In genomic region chr11:103805688-103806009, GRCh38 we compare ENCODE assay signal across 1 cellular context.
TF ChIP-seq lines count a peak whose summit lies in the region.

No MANE protein-coding gene starts in this region.

TF ChIP-seq in SK-N-SH treated with all-trans-retinoic acid at 6 μM for 48 hours, 23 proteins besides CTCF, POLR2A, EP300 and RAD21 (continued from another document):
- no peak for TF ChIP-seq CSRNP3 (CRISPR knock-in tag; IDR thresholded peaks at IDR 0.05)
- TF ChIP-seq ZNF70 (CRISPR knock-in tag; IDR thresholded peaks at IDR 0.05) = no peak
- TF ChIP-seq, protein P1, sequence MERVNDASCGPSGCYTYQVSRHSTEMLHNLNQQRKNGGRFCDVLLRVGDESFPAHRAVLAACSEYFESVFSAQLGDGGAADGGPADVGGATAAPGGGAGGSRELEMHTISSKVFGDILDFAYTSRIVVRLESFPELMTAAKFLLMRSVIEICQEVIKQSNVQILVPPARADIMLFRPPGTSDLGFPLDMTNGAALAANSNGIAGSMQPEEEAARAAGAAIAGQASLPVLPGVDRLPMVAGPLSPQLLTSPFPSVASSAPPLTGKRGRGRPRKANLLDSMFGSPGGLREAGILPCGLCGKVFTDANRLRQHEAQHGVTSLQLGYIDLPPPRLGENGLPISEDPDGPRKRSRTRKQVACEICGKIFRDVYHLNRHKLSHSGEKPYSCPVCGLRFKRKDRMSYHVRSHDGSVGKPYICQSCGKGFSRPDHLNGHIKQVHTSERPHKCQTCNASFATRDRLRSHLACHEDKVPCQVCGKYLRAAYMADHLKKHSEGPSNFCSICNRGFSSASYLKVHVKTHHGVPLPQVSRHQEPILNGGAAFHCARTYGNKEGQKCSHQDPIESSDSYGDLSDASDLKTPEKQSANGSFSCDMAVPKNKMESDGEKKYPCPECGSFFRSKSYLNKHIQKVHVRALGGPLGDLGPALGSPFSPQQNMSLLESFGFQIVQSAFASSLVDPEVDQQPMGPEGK (CRISPR knock-in tag; IDR thresholded peaks at IDR 0.05; ENCODE audit: borderline replicate concordance) = no peak
- no peak for TF ChIP-seq OSR1 (CRISPR knock-in tag; IDR thresholded peaks at IDR 0.05)
- TF ChIP-seq CSDC2 (CRISPR knock-in tag; IDR thresholded peaks at IDR 0.05) = no peak
- no peak for TF ChIP-seq TCF4 (CRISPR knock-in tag; IDR thresholded peaks at IDR 0.05; ENCODE audit: borderline replicate concordance)
